ENCODE assay signal across 18 cellular contexts in the genomic region with DNA sequence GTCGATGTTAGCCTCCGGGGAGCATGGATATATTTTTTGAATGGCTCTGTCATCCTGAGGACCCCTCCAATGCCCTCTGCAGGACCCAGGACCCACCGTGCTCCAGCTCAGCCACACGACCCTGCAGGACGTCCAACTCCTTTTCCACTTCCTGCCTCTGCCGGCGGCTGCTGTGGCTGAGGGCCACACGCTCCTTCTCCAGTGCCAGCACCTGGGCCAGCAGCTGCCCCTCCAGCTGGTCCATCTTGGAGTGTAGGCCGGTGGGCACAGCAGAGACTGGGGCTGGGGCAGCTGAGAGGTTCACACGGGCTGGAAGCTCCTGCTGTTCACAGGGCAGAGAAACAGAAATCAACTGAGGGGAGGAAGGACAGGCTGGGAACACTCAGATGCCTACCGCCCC.
"Had no signal": no experiment of that assay in that cellular context is flagged by ENCODE, and none has a peak within 500 bp of the region (broad histone marks: within the 10 kb centered on the region; RNA-seq: fewer than 3 reads in every experiment).

No MANE protein-coding gene starts in this region.

- H3K27ac ChIP-seq: heart left ventricle, stomach, thoracic aorta had no signal

- H3K36me3 ChIP-seq: heart left ventricle had no signal

- ATAC-seq: esophagus mucosa, heart left ventricle, left lobe of liver, right cardiac atrium had no signal

- H3K4me1 Mint-ChIP-seq: nephron had no signal

- H3K4me3 Mint-ChIP-seq: nephron had no signal

- FAIRE-seq: frontal cortex, small intestine had no signal

- H3K9me3 Mint-ChIP-seq: nephron had no signal

- H3K4me3 ChIP-seq: dorsolateral prefrontal cortex, heart left ventricle, stomach, thoracic aorta had no signal

- H3K9me3 ChIP-seq: heart left ventricle, stomach, thoracic aorta had no signal

- H3K27ac Mint-ChIP-seq: nephron, progenitor cell of endocrine pancreas had no signal

- DNase-seq: cortex of kidney; dorsolateral prefrontal cortex; effector CD8-positive, alpha-beta T cell; heart left ventricle; hippocampal formation; kidney glomerular epithelial cell; right cardiac atrium; small intestine; stimulated activated CD4-positive, alpha-beta T cell treated with anti-CD3 and anti-CD28 coated beads, Interleukin-12 subunit alpha, Interleukin-12 subunit beta, amount 100 ng/mL, for 4 hours; stimulated activated naive CD4-positive, alpha-beta T cell; stomach; trophoblast cell had no signal

- H3K4me1 ChIP-seq: heart left ventricle, stomach had no signal
